Comparison of ENCODE assay signal across 8 cellular contexts in genomic region chrX:80812176-80812575, GRCh38. TPM values are rescaled to one million over a fixed set of nuclear protein-coding genes. Genes with fewer than 3 reads are reported as not detected.
DNase-seq lines count a peak whose midpoint lies in the region; ATAC-seq and TF ChIP-seq lines count a peak whose summit lies in the region.
"Had no signal": no experiment of that assay in that cellular context is flagged by ENCODE, and none has a peak within 500 bp of the region (broad histone marks: within the 10 kb centered on the region; RNA-seq: fewer than 3 reads in every experiment).

No MANE protein-coding gene starts in this region.

- H3K27me3 ChIP-seq in KMS-11 (ENCODE audit: insufficient read depth, low read depth) (no peaks in the 10 kb centered on the region), heart left ventricle (no peaks in the 10 kb centered on the region)

- ATAC-seq in GM21576 (IDR thresholded peaks at IDR 0.05; ENCODE audit: unreplicated experiment) (peak; percentile 41), heart left ventricle (no peak)

- TF ChIP-seq POLR2A in heart left ventricle (IDR thresholded peaks at IDR 0.05) = no peak

- H3K4me3 Mint-ChIP-seq in osteocyte (ENCODE audit: unreplicated experiment) (no peak overlapping the region), mesothelial cell of epicardium (no peak overlapping the region)

- H2AFZ ChIP-seq in KMS-11 (ENCODE audit: low read depth) = peak overlapping the region; percentile 6; the same call in 1 of the 2 replicates

- H3K4me3 ChIP-seq in GM12864 (ENCODE audit: low read depth, low read length) (no peak overlapping the region), KMS-11 (IDR thresholded peaks at IDR 0.05; ENCODE audit: insufficient read depth, low read depth, low read length) (no peak overlapping the region), heart left ventricle (no peak overlapping the region)
- H3K4me3 ChIP-seq: lung had no signal

- H3K27ac Mint-ChIP-seq in osteocyte (ENCODE audit: unreplicated experiment) = no peak overlapping the region
- H3K27ac Mint-ChIP-seq in mesothelial cell of epicardium = no peak overlapping the region

- H3K27me3 Mint-ChIP-seq in osteocyte (ENCODE audit: unreplicated experiment) (no peaks in the 10 kb centered on the region), mesothelial cell of epicardium (ENCODE audit: low read depth) (no peaks in the 10 kb centered on the region)

- H3K36me3 ChIP-seq in KMS-11 (ENCODE audit: insufficient read depth) (no peaks in the 10 kb centered on the region), heart left ventricle (no peaks in the 10 kb centered on the region)

- 30 to 64% (median 60%) methylated on average over 1 of the region's 1 CpG for WGBS in heart left ventricle, 4 donors

- DNase-seq in GM12864 (ENCODE audit: low read depth) (no peak), heart left ventricle (peak; percentile 11 to 50 (median 31)), osteocyte (ENCODE audit: extremely low spot score, unreplicated experiment) (no peak), mesothelial cell of epicardium (ENCODE audit: low spot score in 2 of 2, unreplicated experiment in 2 of 2) (no peak)
- peak; percentile 5 to 23 for DNase-seq in activated CD4-positive, alpha-beta T cell treated with anti-CD3 and anti-CD28 coated beads, Interleukin-2, amount 50 U/mL, for 48 hours

- H3K4me1 Mint-ChIP-seq in osteocyte (ENCODE audit: unreplicated experiment) (peaks cover 8% of the 10 kb centered on the region), mesothelial cell of epicardium (peaks cover 3% of the 10 kb centered on the region)

- peaks cover 0 to 2% (median 0%) of the 10 kb centered on the region in 12 donors for H3K9me3 ChIP-seq in heart left ventricle

- intact Hi-C loops in heart left ventricle (cut with DNase I) = loop anchor here in 1 of 10 donors (10.0 kb wide), 1 partner anchor 313 kb away; no protein-coding TSS in a partner anchor

- H3K9me3 Mint-ChIP-seq in osteocyte (ENCODE audit: unreplicated experiment) (peaks cover 5% of the 10 kb centered on the region), mesothelial cell of epicardium (peaks cover 19% of the 10 kb centered on the region)

- no peaks in the 10 kb centered on the region; the same call in 1 of the 2 replicates for H3K79me2 ChIP-seq in KMS-11 (ENCODE audit: insufficient read depth, low read depth)

- H3K9ac ChIP-seq in KMS-11 = no peak overlapping the region

- H4K20me1 ChIP-seq in KMS-11 (ENCODE audit: insufficient read depth) = no peaks in the 10 kb centered on the region

- no peaks in the 10 kb centered on the region for H3K36me3 Mint-ChIP-seq in osteocyte (ENCODE audit: unreplicated experiment)
- H3K36me3 Mint-ChIP-seq in mesothelial cell of epicardium = no peaks in the 10 kb centered on the region

- H3K27ac ChIP-seq in KMS-11 (peak overlapping the region; percentile 33), heart left ventricle (no peak overlapping the region)

- H3K4me2 ChIP-seq in KMS-11 = peak overlapping the region; percentile 36

- H3K4me1 ChIP-seq in KMS-11 (ENCODE audit: low read depth, poor library complexity, severe bottlenecking) (peaks cover 22% of the 10 kb centered on the region), heart left ventricle (peaks cover 0 to 8% (median 0%) of the 10 kb centered on the region in 12 donors)

- TF ChIP-seq CTCF in GM12864 (IDR thresholded peaks at IDR 0.05; ENCODE audit: low read depth, low read length, missing control alignments) (peak; percentile 34), KMS-11 (conservative IDR thresholded peaks at IDR 0.05; ENCODE audit: low read depth, low read length) (0 out of 2 replicates have a peak, but pooled peaks have one; percentile 29), heart left ventricle (IDR thresholded peaks at IDR 0.05) (peak in 1 of 12 donors; percentile 12), osteocyte (IDR thresholded peaks at IDR 0.05) (no peak), mesothelial cell of epicardium (IDR thresholded peaks at IDR 0.05; ENCODE audit: unreplicated experiment) (no peak)

RNA-seq across cellular contexts. Expression of gene BRWD3, which starts 2.5 kb away (rescaled TPM):
- 10 to 100 TPM in 1 of 9 donors, 1 to 10 TPM in 8; 2.7 to 10.3 (median 5.9) TPM for total RNA-seq in heart left ventricle
- polyA plus RNA-seq in heart left ventricle = 1 to 10 TPM; 1.4 to 3.7 TPM
- 23.1 and 24.9 TPM in 2 replicates for total RNA-seq in osteocyte
- 40.4 to 43.8 TPM (median 41.8 TPM) in 3 replicates for total RNA-seq in mesothelial cell of epicardium

Comparison
In these comparisons a context has a peak if more than half of its experiments do, and no peak if none do; other contexts are left out.
1. DNase-seq: peak in activated CD4-positive, alpha-beta T cell treated with anti-CD3 and anti-CD28 coated beads, Interleukin-2, amount 50 U/mL, for 48 hours (2 of 2) and heart left ventricle (5 of 5); none in GM12864 (single experiment), osteocyte (single experiment) and mesothelial cell of epicardium (0 of 2).
2. CTCF ChIP-seq: peak in GM12864 (single experiment) and KMS-11 (single experiment); none in osteocyte (single experiment) and mesothelial cell of epicardium (single experiment).